Comparison of ENCODE assay signal across 35 cellular contexts in genomic region chr20:42981258-42981657, GRCh38.
"Had no signal": no experiment of that assay in that cellular context is flagged by ENCODE, and none has a peak within 500 bp of the region (broad histone marks: within the 10 kb centered on the region; RNA-seq: fewer than 3 reads in every experiment).

No MANE protein-coding gene starts in this region.

- DNase-seq: activated CD4-positive, alpha-beta memory T cell treated with anti-CD3 and anti-CD28 coated beads for 36 hours; activated CD4-positive, alpha-beta T cell treated with anti-CD3 and anti-CD28 coated beads, Interleukin-2, amount 10 ng/mL, durations not matched to agents 7 days and 5 days; activated CD8-positive, alpha-beta memory T cell treated with anti-CD3 and anti-CD28 coated beads, Interleukin-2, amount 10 ng/mL, durations not matched to agents 7 days and 5 days; activated CD8-positive, alpha-beta memory T cell treated with anti-CD3 and anti-CD28 coated beads, Interleukin-2, amount 50 U/mL, for 48 hours; activated effector memory CD4-positive, alpha-beta T cell treated with anti-CD3 and anti-CD28 coated beads, Interleukin-2, amount 50 U/mL, for 16 hours; activated naive CD4-positive, alpha-beta T cell treated with Interleukin-2 at 50 U/mL for 16 hours; activated T-cell treated with anti-CD3 and anti-CD28 coated beads, Interleukin-2, amount 50 U/mL, for 72 hours; adrenal gland; body of pancreas; caudate nucleus; cerebellar nuclear complex; NCI-H1092 treated with DMSO at 0.1 percent for 48 hours; NCI-H1417; NCI-H146; NCI-H187; NCI-H2081 treated with DMSO at 0.1 percent for 48 hours; NCI-H226; NCI-H446 treated with DMSO at 0.1 percent for 48 hours; NCI-H526; NCI-H748 treated with DMSO at 0.1 percent for 48 hours; NK-92 treated with Interleukin-12 subunit alpha and Interleukin-12 subunit beta, amount 100 ng/mL, for 24 hours; PC-3; Peyer's patch; RPMI8226; SHP77 treated with DMSO at 0.1 percent for 48 hours; SK-N-SH had no signal

- H3K27me3 Mint-ChIP-seq: activated CD4-positive, alpha-beta memory T cell treated with anti-CD3 and anti-CD28 coated beads for 36 hours; activated CD4-positive, alpha-beta T cell treated with anti-CD3 and anti-CD28 coated beads, Interleukin-2, amount 10 ng/mL, durations not matched to agents 7 days and 5 days; activated CD8-positive, alpha-beta memory T cell treated with anti-CD3 and anti-CD28 coated beads, Interleukin-2, amount 10 ng/mL, durations not matched to agents 7 days and 5 days; activated T-helper 17 cell treated with anti-CD3 and anti-CD28 coated beads, Interleukin-2, amount 50 U/mL, for 72 hours had no signal

- H3K27ac ChIP-seq: adrenal gland, body of pancreas, breast epithelium, KMS-11, Peyer's patch, SJSA1 had no signal

- H3K9me3 Mint-ChIP-seq: activated CD4-positive, alpha-beta T cell treated with anti-CD3 and anti-CD28 coated beads, Interleukin-2, amount 10 ng/mL, durations not matched to agents 7 days and 5 days; T-helper 1 cell treated with Interleukin-12 subunit alpha and Interleukin-12 subunit beta and Interleukin-4 antibody, amounts not matched to agents 30 μg/mL and 1 μg/mL, for 36 hours had no signal

- ATAC-seq: activated CD8-positive, alpha-beta memory T cell treated with anti-CD3 and anti-CD28 coated beads, Interleukin-2, amount 10 ng/mL, durations not matched to agents 7 days and 5 days; activated naive CD4-positive, alpha-beta T cell treated with anti-CD3 and anti-CD28 coated beads, Interleukin-2, amount 50 U/mL, for 72 hours; activated T-cell treated with anti-CD3 and anti-CD28 coated beads, Interleukin-2, amount 50 U/mL, for 72 hours; activated T-helper 17 cell treated with anti-CD3 and anti-CD28 coated beads, Interleukin-2, amount 50 U/mL, for 72 hours; body of pancreas; PC-3 had no signal

- H3K27me3 ChIP-seq: body of pancreas, breast epithelium, Peyer's patch, SJSA1 had no signal

- H3K4me1 ChIP-seq: adrenal gland, breast epithelium, Peyer's patch, SJSA1 had no signal

- H3K4me1 Mint-ChIP-seq: activated CD4-positive, alpha-beta T cell treated with anti-CD3 and anti-CD28 coated beads, Interleukin-2, amount 10 ng/mL, durations not matched to agents 7 days and 5 days; activated CD8-positive, alpha-beta memory T cell treated with anti-CD3 and anti-CD28 coated beads, Interleukin-2, amount 10 ng/mL, durations not matched to agents 7 days and 5 days; activated T-helper 17 cell treated with anti-CD3 and anti-CD28 coated beads, Interleukin-2, amount 50 U/mL, for 72 hours had no signal

- H3K4me2 ChIP-seq: KMS-11, SK-N-SH had no signal

- H3K4me3 ChIP-seq: adrenal gland, body of pancreas, breast epithelium, Peyer's patch, SJSA1 had no signal

- H3K9ac ChIP-seq: KMS-11, SK-N-SH had no signal

- H3K4me3 Mint-ChIP-seq: activated CD4-positive, alpha-beta memory T cell treated with anti-CD3 and anti-CD28 coated beads for 36 hours; activated CD4-positive, alpha-beta T cell treated with anti-CD3 and anti-CD28 coated beads, Interleukin-2, amount 10 ng/mL, durations not matched to agents 7 days and 5 days; activated CD8-positive, alpha-beta memory T cell treated with anti-CD3 and anti-CD28 coated beads, Interleukin-2, amount 10 ng/mL, durations not matched to agents 7 days and 5 days; activated T-cell treated with anti-CD3 and anti-CD28 coated beads, Interleukin-2, amount 50 U/mL, for 72 hours; activated T-helper 17 cell treated with anti-CD3 and anti-CD28 coated beads, Interleukin-2, amount 50 U/mL, for 72 hours; T-helper 1 cell treated with Interleukin-12 subunit alpha and Interleukin-12 subunit beta and Interleukin-4 antibody, amounts not matched to agents 30 μg/mL and 1 μg/mL, for 36 hours; T-helper 2 cell treated with Interferon-gamma antibody and Interleukin-4, amounts not matched to agents 5 μg/mL and 100 μg/mL, for 36 hours had no signal

- H3K9me3 ChIP-seq: adrenal gland, body of pancreas, breast epithelium, Peyer's patch, SJSA1, SK-N-SH had no signal

- FAIRE-seq: astrocyte, TTC549 had no signal

- H3K36me3 Mint-ChIP-seq: activated CD4-positive, alpha-beta memory T cell treated with anti-CD3 and anti-CD28 coated beads for 36 hours; activated CD8-positive, alpha-beta memory T cell treated with anti-CD3 and anti-CD28 coated beads, Interleukin-2, amount 10 ng/mL, durations not matched to agents 7 days and 5 days; activated naive CD4-positive, alpha-beta T cell treated with anti-CD3 and anti-CD28 coated beads, Interleukin-2, amount 50 U/mL, for 72 hours had no signal

- H3K36me3 ChIP-seq: adrenal gland, breast epithelium, Peyer's patch, SJSA1 had no signal

- H3K27ac Mint-ChIP-seq: activated CD4-positive, alpha-beta memory T cell treated with anti-CD3 and anti-CD28 coated beads for 36 hours; activated CD4-positive, alpha-beta T cell treated with anti-CD3 and anti-CD28 coated beads, Interleukin-2, amount 10 ng/mL, durations not matched to agents 7 days and 5 days; activated CD8-positive, alpha-beta memory T cell treated with anti-CD3 and anti-CD28 coated beads, Interleukin-2, amount 10 ng/mL, durations not matched to agents 7 days and 5 days; activated naive CD4-positive, alpha-beta T cell treated with anti-CD3 and anti-CD28 coated beads, Interleukin-2, amount 50 U/mL, for 72 hours; activated T-cell treated with anti-CD3 and anti-CD28 coated beads, Interleukin-2, amount 50 U/mL, for 72 hours; activated T-helper 17 cell treated with anti-CD3 and anti-CD28 coated beads, Interleukin-2, amount 50 U/mL, for 72 hours; T-helper 1 cell treated with Interleukin-12 subunit alpha and Interleukin-12 subunit beta and Interleukin-4 antibody, amounts not matched to agents 30 μg/mL and 1 μg/mL, for 36 hours; T-helper 2 cell treated with Interferon-gamma antibody and Interleukin-4, amounts not matched to agents 5 μg/mL and 100 μg/mL, for 36 hours had no signal
